Comparison of ENCODE assay signal across 14 cellular contexts in the genomic region with DNA sequence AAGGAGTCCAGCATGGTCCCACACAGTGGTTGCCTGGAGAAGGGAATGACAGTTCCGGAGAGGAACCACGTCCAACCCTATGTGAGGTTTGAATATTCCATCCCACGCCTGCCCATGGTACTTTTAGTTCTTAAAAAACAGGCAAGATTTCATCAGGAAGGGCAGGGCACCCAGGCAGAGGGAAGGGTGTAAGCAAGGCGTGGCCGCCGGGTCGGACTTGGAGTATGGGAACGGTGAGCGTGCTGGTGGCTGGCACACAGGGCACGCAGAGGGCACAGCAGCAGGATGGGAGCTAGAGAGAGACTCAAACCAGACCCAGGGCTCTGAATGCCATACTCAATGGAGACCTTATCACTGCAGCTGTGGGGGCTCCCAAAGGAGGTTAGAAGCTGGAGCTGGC. TPM values are rescaled to one million over a fixed set of nuclear protein-coding genes. Genes with fewer than 3 reads are reported as not detected.
DNase-seq lines count a peak whose midpoint lies in the region; ATAC-seq and TF ChIP-seq lines count a peak whose summit lies in the region.
"Had no signal": no experiment of that assay in that cellular context is flagged by ENCODE, and none has a peak within 500 bp of the region (broad histone marks: within the 10 kb centered on the region; RNA-seq: fewer than 3 reads in every experiment).

No MANE protein-coding gene starts in this region.

- no peak overlapping the region for H3K4me3 ChIP-seq in left ventricle myocardium inferior
- H3K4me3 ChIP-seq: SK-N-MC had no signal

- DNase-seq in Right ventricle myocardium inferior (ENCODE audit: missing footprints) (peak; percentile 88), cardiac septum (ENCODE audit: low spot score) (no peak), left ventricle myocardium inferior (peak; percentile 65), progenitor cell of endocrine pancreas (ENCODE audit: low spot score, unreplicated experiment) (no peak), NCI-H2227 (lab: John Stamatoyannopoulos, UW; ENCODE audit: unreplicated experiment) (no peak), DMS79 treated with DMSO at 0.1 percent for 48 hours (lab: John Stamatoyannopoulos, UW) (no peak), SKM-1 treated with dmso at 0.1 percent for 144 hours (lab: John Stamatoyannopoulos, UW; ENCODE audit: unreplicated experiment) (no peak), cortex of kidney (lab: John Stamatoyannopoulos, UW) (no peak)
- DNase-seq: activated CD4-positive, alpha-beta T cell treated with anti-CD3 and anti-CD28 coated beads, Interleukin-2, amount 50 U/mL, for 48 hours; GOT3; NCI-H524; stimulated activated CD4-positive, alpha-beta T cell treated with anti-CD3 and anti-CD28 coated beads, Interleukin-15, amount 100 ng/mL, for 24 hours; stimulated activated naive CD4-positive, alpha-beta T cell treated with Interleukin-2 at 50 U/mL for 16 hours had no signal

- TF ChIP-seq CTCF in left ventricle myocardium inferior (IDR thresholded peaks at IDR 0.05; ENCODE audit: borderline replicate concordance) (no peak), progenitor cell of endocrine pancreas (IDR thresholded peaks at IDR 0.05; ENCODE audit: unreplicated experiment) (no peak)

- intact Hi-C loops in Right ventricle myocardium inferior (cut with DNase I): no loop called here
- intact Hi-C loops in cardiac septum (cut with DNase I): no loop called here
- intact Hi-C loops in left ventricle myocardium inferior (cut with micrococcal nuclease): no loop called here

- no peaks in the 10 kb centered on the region for H3K27me3 ChIP-seq in left ventricle myocardium inferior (ENCODE audit: low read depth)

- H3K9me3 ChIP-seq in left ventricle myocardium inferior (replicated peaks): no peaks in the 10 kb centered on the region

- no peaks in the 10 kb centered on the region for H3K9me3 Mint-ChIP-seq in progenitor cell of endocrine pancreas (ENCODE audit: low read depth)

- peaks cover 9% of the 10 kb centered on the region for H3K36me3 ChIP-seq in left ventricle myocardium inferior

- H3K4me1 ChIP-seq in left ventricle myocardium inferior: peaks cover 100% of the 10 kb centered on the region

- peak; percentile 51 for ATAC-seq in Right ventricle myocardium inferior

- H3K27ac Mint-ChIP-seq in progenitor cell of endocrine pancreas: peak overlapping the region; percentile 71

- H3K36me3 Mint-ChIP-seq in progenitor cell of endocrine pancreas (ENCODE audit: insufficient read depth): peaks cover 3% of the 10 kb centered on the region

- peak overlapping the region; percentile 92 for H3K27ac ChIP-seq in left ventricle myocardium inferior (replicated peaks)
- H3K27ac ChIP-seq: SK-N-MC had no signal

- H3K4me3 Mint-ChIP-seq in progenitor cell of endocrine pancreas (ENCODE audit: low read depth): no peak overlapping the region

- H3K27me3 Mint-ChIP-seq in progenitor cell of endocrine pancreas: no peaks in the 10 kb centered on the region

- H3K4me1 Mint-ChIP-seq in progenitor cell of endocrine pancreas (ENCODE audit: low read depth): peaks cover 40% of the 10 kb centered on the region

RNA-seq across cellular contexts. Expression of gene FAM53B, which starts 34.3 kb away (rescaled TPM):
- total RNA-seq in Right ventricle myocardium inferior (41.2 TPM), cardiac septum (18.5 TPM), left ventricle myocardium inferior (53.4 TPM), progenitor cell of endocrine pancreas (36.8 and 39.8 TPM in 2 replicates)

Comparison
In these comparisons a context has a peak if more than half of its experiments do, and no peak if none do; other contexts are left out.
1. DNase-seq: peak in Right ventricle myocardium inferior (single experiment) and left ventricle myocardium inferior (single experiment); none in cardiac septum (single experiment), progenitor cell of endocrine pancreas (single experiment), NCI-H2227 (single experiment), DMS79 treated with DMSO at 0.1 percent for 48 hours (single experiment), SKM-1 treated with dmso at 0.1 percent for 144 hours (single experiment) and cortex of kidney (single experiment).